In the genomic region with DNA sequence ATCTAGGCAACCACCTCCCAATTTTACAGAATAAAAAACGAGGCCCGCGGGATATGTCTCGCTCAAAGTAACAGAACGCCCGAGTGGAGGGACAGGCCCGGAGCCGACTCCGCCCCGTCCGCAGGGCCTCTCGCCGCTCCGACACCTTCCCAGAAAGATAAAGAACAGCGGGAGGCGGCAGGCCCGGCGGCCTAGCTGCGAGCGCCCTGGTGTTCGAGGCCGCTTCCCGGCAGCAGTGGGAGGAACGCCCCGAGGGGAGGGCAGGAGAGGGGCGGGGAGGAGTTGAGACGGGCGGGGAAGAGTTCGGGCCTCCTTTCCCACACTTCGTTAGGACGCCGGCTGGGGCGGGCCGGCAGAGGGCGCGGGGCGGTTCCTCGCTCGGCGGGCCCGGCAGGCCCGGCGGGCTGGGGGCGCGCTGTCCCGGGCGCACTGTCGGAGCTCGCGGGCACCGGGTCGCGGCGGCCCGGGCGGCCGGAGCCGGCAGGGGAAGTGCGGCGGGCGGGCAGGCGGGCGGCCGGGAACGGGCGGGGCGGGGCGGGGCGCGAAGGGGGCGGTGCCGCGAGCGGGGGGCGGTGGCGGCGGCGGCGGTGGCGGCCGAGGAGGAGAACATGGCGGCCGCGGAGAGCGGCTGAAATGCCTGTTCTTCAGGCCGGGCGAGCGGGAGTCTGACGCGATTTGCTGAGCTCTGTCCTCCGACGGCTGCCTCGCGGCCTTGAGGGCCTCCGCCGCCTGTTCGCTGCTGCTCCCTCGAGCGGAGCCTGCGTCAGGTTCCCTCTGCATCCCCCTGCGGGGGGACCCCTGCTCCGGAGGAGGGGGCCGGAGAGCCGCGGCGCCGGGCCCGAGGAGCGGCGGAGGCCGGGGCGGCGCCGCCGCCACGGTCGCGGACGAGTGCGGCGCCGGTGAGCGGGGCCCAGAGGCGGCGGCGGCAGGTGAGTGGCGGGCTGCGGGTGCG, we compare ENCODE assay signal across 1 cellular context.
TF ChIP-seq lines count a peak whose summit lies in the region.

A gene (plus strand): TSS at position 581 of the 952 bp plus-strand sequence. CDS start 167,424 bp downstream, outside the sequence.

TF ChIP-seq in HepG2, 621 proteins besides CTCF, POLR2A, EP300 and RAD21 (continued from another document and continues in another):
- TF ChIP-seq SP5 (CRISPR knock-in tag; IDR thresholded peaks at IDR 0.05; ENCODE audit: borderline replicate concordance, low read depth) = peak; percentile 51
- TF ChIP-seq ZNF234 (CRISPR knock-in tag; conservative IDR thresholded peaks at IDR 0.05) = no peak
- TF ChIP-seq ZNF282 (IDR thresholded peaks at IDR 0.05; ENCODE audit: partially characterized antibody) = no peak
- no peak for TF ChIP-seq HMG20A (CRISPR knock-in tag; IDR thresholded peaks at IDR 0.05; ENCODE audit: borderline replicate concordance)
- no peak for TF ChIP-seq NR2F6 (IDR thresholded peaks at IDR 0.05)
- no peak for TF ChIP-seq NR2F6 (CRISPR knock-in tag; IDR thresholded peaks at IDR 0.05)
- TF ChIP-seq MTF2 (CRISPR knock-in tag; IDR thresholded peaks at IDR 0.05; ENCODE audit: borderline replicate concordance) = no peak
- TF ChIP-seq, protein P1, sequence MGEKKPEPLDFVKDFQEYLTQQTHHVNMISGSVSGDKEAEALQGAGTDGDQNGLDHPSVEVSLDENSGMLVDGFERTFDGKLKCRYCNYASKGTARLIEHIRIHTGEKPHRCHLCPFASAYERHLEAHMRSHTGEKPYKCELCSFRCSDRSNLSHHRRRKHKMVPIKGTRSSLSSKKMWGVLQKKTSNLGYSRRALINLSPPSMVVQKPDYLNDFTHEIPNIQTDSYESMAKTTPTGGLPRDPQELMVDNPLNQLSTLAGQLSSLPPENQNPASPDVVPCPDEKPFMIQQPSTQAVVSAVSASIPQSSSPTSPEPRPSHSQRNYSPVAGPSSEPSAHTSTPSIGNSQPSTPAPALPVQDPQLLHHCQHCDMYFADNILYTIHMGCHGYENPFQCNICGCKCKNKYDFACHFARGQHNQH (CRISPR knock-in tag; IDR thresholded peaks at IDR 0.05) = no peak
- peak; percentile 60; the same call in 1 of the 2 replicates for TF ChIP-seq GABPB1 (CRISPR knock-in tag; IDR thresholded peaks at IDR 0.05)
- no peak for TF ChIP-seq EHMT2 (IDR thresholded peaks at IDR 0.05; ENCODE audit: borderline replicate concordance, low read depth, low read length)
- no peak for TF ChIP-seq SSRP1 (CRISPR knock-in tag; IDR thresholded peaks at IDR 0.05)
- TF ChIP-seq ZNF878 (CRISPR knock-in tag; IDR thresholded peaks at IDR 0.05) = no peak
- TF ChIP-seq, protein P2, sequence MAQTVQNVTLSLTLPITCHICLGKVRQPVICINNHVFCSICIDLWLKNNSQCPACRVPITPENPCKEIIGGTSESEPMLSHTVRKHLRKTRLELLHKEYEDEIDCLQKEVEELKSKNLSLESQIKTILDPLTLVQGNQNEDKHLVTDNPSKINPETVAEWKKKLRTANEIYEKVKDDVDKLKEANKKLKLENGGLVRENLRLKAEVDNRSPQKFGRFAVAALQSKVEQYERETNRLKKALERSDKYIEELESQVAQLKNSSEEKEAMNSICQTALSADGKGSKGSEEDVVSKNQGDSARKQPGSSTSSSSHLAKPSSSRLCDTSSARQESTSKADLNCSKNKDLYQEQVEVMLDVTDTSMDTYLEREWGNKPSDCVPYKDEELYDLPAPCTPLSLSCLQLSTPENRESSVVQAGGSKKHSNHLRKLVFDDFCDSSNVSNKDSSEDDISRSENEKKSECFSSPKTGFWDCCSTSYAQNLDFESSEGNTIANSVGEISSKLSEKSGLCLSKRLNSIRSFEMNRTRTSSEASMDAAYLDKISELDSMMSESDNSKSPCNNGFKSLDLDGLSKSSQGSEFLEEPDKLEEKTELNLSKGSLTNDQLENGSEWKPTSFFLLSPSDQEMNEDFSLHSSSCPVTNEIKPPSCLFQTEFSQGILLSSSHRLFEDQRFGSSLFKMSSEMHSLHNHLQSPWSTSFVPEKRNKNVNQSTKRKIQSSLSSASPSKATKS (CRISPR knock-in tag; IDR thresholded peaks at IDR 0.05) = no peak
- no peak for TF ChIP-seq SALL2 (CRISPR knock-in tag; IDR thresholded peaks at IDR 0.05)
- no peak for TF ChIP-seq ZNF30 (CRISPR knock-in tag; IDR thresholded peaks at IDR 0.05)
- TF ChIP-seq, protein P3, sequence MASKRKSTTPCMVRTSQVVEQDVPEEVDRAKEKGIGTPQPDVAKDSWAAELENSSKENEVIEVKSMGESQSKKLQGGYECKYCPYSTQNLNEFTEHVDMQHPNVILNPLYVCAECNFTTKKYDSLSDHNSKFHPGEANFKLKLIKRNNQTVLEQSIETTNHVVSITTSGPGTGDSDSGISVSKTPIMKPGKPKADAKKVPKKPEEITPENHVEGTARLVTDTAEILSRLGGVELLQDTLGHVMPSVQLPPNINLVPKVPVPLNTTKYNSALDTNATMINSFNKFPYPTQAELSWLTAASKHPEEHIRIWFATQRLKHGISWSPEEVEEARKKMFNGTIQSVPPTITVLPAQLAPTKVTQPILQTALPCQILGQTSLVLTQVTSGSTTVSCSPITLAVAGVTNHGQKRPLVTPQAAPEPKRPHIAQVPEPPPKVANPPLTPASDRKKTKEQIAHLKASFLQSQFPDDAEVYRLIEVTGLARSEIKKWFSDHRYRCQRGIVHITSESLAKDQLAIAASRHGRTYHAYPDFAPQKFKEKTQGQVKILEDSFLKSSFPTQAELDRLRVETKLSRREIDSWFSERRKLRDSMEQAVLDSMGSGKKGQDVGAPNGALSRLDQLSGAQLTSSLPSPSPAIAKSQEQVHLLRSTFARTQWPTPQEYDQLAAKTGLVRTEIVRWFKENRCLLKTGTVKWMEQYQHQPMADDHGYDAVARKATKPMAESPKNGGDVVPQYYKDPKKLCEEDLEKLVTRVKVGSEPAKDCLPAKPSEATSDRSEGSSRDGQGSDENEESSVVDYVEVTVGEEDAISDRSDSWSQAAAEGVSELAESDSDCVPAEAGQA (IDR thresholded peaks at IDR 0.05; ENCODE audit: low read depth) = 0 out of 2 replicates have a peak, but pooled peaks have one; percentile 21
- TF ChIP-seq, protein P3 (CRISPR knock-in tag; IDR thresholded peaks at IDR 0.05; ENCODE audit: borderline replicate concordance) = no peak
- TF ChIP-seq, protein P4, sequence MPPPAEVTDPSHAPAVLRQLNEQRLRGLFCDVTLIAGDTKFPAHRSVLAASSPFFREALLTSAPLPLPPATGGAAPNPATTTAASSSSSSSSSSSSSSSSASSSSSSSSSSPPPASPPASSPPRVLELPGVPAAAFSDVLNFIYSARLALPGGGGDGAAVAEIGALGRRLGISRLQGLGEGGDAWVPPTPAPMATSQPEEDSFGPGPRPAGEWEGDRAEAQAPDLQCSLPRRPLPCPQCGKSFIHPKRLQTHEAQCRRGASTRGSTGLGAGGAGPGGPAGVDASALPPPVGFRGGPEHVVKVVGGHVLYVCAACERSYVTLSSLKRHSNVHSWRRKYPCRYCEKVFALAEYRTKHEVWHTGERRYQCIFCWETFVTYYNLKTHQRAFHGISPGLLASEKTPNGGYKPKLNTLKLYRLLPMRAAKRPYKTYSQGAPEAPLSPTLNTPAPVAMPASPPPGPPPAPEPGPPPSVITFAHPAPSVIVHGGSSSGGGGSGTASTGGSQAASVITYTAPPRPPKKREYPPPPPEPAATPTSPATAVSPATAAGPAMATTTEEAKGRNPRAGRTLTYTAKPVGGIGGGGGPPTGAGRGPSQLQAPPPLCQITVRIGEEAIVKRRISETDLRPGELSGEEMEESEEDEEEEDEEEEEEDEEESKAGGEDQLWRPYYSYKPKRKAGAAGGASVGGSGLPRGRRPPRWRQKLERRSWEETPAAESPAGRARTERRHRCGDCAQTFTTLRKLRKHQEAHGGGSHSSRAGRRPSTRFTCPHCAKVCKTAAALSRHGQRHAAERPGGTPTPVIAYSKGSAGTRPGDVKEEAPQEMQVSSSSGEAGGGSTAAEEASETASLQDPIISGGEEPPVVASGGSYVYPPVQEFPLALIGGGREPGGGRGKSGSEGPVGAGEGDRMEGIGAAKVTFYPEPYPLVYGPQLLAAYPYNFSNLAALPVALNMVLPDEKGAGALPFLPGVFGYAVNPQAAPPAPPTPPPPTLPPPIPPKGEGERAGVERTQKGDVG (CRISPR knock-in tag; IDR thresholded peaks at IDR 0.05; ENCODE audit: borderline replicate concordance) = no peak
- TF ChIP-seq, protein P5, sequence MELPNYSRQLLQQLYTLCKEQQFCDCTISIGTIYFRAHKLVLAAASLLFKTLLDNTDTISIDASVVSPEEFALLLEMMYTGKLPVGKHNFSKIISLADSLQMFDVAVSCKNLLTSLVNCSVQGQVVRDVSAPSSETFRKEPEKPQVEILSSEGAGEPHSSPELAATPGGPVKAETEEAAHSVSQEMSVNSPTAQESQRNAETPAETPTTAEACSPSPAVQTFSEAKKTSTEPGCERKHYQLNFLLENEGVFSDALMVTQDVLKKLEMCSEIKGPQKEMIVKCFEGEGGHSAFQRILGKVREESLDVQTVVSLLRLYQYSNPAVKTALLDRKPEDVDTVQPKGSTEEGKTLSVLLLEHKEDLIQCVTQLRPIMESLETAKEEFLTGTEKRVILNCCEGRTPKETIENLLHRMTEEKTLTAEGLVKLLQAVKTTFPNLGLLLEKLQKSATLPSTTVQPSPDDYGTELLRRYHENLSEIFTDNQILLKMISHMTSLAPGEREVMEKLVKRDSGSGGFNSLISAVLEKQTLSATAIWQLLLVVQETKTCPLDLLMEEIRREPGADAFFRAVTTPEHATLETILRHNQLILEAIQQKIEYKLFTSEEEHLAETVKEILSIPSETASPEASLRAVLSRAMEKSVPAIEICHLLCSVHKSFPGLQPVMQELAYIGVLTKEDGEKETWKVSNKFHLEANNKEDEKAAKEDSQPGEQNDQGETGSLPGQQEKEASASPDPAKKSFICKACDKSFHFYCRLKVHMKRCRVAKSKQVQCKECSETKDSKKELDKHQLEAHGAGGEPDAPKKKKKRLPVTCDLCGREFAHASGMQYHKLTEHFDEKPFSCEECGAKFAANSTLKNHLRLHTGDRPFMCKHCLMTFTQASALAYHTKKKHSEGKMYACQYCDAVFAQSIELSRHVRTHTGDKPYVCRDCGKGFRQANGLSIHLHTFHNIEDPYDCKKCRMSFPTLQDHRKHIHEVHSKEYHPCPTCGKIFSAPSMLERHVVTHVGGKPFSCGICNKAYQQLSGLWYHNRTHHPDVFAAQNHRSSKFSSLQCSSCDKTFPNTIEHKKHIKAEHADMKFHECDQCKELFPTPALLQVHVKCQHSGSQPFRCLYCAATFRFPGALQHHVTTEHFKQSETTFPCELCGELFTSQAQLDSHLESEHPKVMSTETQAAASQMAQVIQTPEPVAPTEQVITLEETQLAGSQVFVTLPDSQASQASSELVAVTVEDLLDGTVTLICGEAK (IDR thresholded peaks at IDR 0.05) = no peak
- TF ChIP-seq, protein P5 (CRISPR knock-in tag; IDR thresholded peaks at IDR 0.05) = no peak
- peak; percentile 91 for TF ChIP-seq YY1 (IDR thresholded peaks at IDR 0.05; ENCODE audit: insufficient read depth, insufficient replicate concordance, low read depth, low read length)
- peak; percentile 14 for TF ChIP-seq XRCC5 (optimal IDR thresholded peaks at IDR 0.05; ENCODE audit: low read length)
- TF ChIP-seq, protein P6, sequence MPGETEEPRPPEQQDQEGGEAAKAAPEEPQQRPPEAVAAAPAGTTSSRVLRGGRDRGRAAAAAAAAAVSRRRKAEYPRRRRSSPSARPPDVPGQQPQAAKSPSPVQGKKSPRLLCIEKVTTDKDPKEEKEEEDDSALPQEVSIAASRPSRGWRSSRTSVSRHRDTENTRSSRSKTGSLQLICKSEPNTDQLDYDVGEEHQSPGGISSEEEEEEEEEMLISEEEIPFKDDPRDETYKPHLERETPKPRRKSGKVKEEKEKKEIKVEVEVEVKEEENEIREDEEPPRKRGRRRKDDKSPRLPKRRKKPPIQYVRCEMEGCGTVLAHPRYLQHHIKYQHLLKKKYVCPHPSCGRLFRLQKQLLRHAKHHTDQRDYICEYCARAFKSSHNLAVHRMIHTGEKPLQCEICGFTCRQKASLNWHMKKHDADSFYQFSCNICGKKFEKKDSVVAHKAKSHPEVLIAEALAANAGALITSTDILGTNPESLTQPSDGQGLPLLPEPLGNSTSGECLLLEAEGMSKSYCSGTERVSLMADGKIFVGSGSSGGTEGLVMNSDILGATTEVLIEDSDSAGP (CRISPR knock-in tag; IDR thresholded peaks at IDR 0.05; ENCODE audit: borderline replicate concordance) = no peak; the same call in 1 of the 2 replicates
